ENCODE assay signal across 12 cellular contexts in genomic region chr17:15965510-15965909, GRCh38. TPM values are rescaled to one million over a fixed set of nuclear protein-coding genes. Genes with fewer than 3 reads are reported as not detected.
A peak's percentile ranks its signal among the peaks of the same experiment; 100 is the strongest.
DNase-seq lines count a peak whose midpoint lies in the region; ATAC-seq and TF ChIP-seq lines count a peak whose summit lies in the region.
"Had no signal": no experiment of that assay in that cellular context is flagged by ENCODE, and none has a peak within 500 bp of the region (broad histone marks: within the 10 kb centered on the region; RNA-seq: fewer than 3 reads in every experiment).

No MANE protein-coding gene starts in this region.

- H3K9me3 ChIP-seq in SJSA1 (replicated peaks) (no peaks in the 10 kb centered on the region), left lung (no peaks in the 10 kb centered on the region), thymus (ENCODE audit: control insufficient read depth) (no peaks in the 10 kb centered on the region)

- H3K27ac ChIP-seq in SJSA1: peak overlapping the region; percentile 64
- peak overlapping the region; percentile 78 to 83 for H3K27ac ChIP-seq in left lung
- peak overlapping the region; percentile 32 for H3K27ac ChIP-seq in thymus (ENCODE audit: low read depth)

- no peaks in the 10 kb centered on the region for H3K9me3 Mint-ChIP-seq in activated naive CD4-positive, alpha-beta T cell treated with anti-CD3 and anti-CD28 coated beads, Interleukin-2, amount 50 U/mL, for 24 hours
- no peaks in the 10 kb centered on the region for H3K9me3 Mint-ChIP-seq in activated naive CD4-positive, alpha-beta T cell treated with anti-CD3 and anti-CD28 coated beads, Interleukin-2, amount 10 ng/mL, durations not matched to agents 7 days and 5 days
- H3K9me3 Mint-ChIP-seq in activated CD8-positive, alpha-beta memory T cell treated with anti-CD3 and anti-CD28 coated beads, Interleukin-2, amount 10 ng/mL, durations not matched to agents 7 days and 5 days (ENCODE audit: low read depth): no peaks in the 10 kb centered on the region

- no peak for DNase-seq in activated naive CD4-positive, alpha-beta T cell treated with anti-CD3 and anti-CD28 coated beads, Interleukin-2, amount 10 ng/mL, durations not matched to agents 7 days and 5 days
- DNase-seq in SJSA1 (ENCODE audit: low read depth in 1 of 2, low spot score in 2 of 2): no peak
- DNase-seq in left lung: no peak
- no peak for DNase-seq in activated CD8-positive, alpha-beta memory T cell treated with anti-CD3 and anti-CD28 coated beads, Interleukin-2, amount 10 ng/mL, durations not matched to agents 7 days and 5 days
- DNase-seq in OCI-M1 (lab: John Stamatoyannopoulos, UW): no peak
- no peak for DNase-seq in C1 segment of cervical spinal cord (lab: John Stamatoyannopoulos, UW)
- DNase-seq: HCEC 1CT; MM.1S; NK-92 treated with Interleukin-12 subunit alpha and Interleukin-12 subunit beta, amount 100 ng/mL, for 24 hours; T-helper 9 cell had no signal

- intact Hi-C loops in left lung (cut with DNase I): no loop called here

- no peak for ATAC-seq in left lung
- ATAC-seq in activated CD8-positive, alpha-beta memory T cell treated with anti-CD3 and anti-CD28 coated beads, Interleukin-2, amount 10 ng/mL, durations not matched to agents 7 days and 5 days: no peak

- H3K36me3 ChIP-seq in SJSA1 (0 out of 2 replicates have a peak, but pooled peaks cover 5% of the 10 kb centered on the region), left lung (no peaks in the 10 kb centered on the region), thymus (ENCODE audit: control insufficient read depth, insufficient read depth) (no peaks in the 10 kb centered on the region)

- no peaks in the 10 kb centered on the region for H3K36me3 Mint-ChIP-seq in activated naive CD4-positive, alpha-beta T cell treated with anti-CD3 and anti-CD28 coated beads, Interleukin-2, amount 50 U/mL, for 24 hours
- no peaks in the 10 kb centered on the region for H3K36me3 Mint-ChIP-seq in activated naive CD4-positive, alpha-beta T cell treated with anti-CD3 and anti-CD28 coated beads, Interleukin-2, amount 10 ng/mL, durations not matched to agents 7 days and 5 days
- H3K36me3 Mint-ChIP-seq in activated CD8-positive, alpha-beta memory T cell treated with anti-CD3 and anti-CD28 coated beads, Interleukin-2, amount 10 ng/mL, durations not matched to agents 7 days and 5 days: no peaks in the 10 kb centered on the region

- H3K27me3 ChIP-seq in SJSA1 (replicated peaks): no peaks in the 10 kb centered on the region
- H3K27me3 ChIP-seq in left lung: no peaks in the 10 kb centered on the region
- no peaks in the 10 kb centered on the region for H3K27me3 ChIP-seq in thymus (ENCODE audit: control insufficient read depth, insufficient read depth)

- H3K4me1 Mint-ChIP-seq in activated naive CD4-positive, alpha-beta T cell treated with anti-CD3 and anti-CD28 coated beads, Interleukin-2, amount 50 U/mL, for 24 hours: peaks cover 8% of the 10 kb centered on the region
- peaks cover 15% of the 10 kb centered on the region for H3K4me1 Mint-ChIP-seq in activated naive CD4-positive, alpha-beta T cell treated with anti-CD3 and anti-CD28 coated beads, Interleukin-2, amount 10 ng/mL, durations not matched to agents 7 days and 5 days
- H3K4me1 Mint-ChIP-seq in activated CD8-positive, alpha-beta memory T cell treated with anti-CD3 and anti-CD28 coated beads, Interleukin-2, amount 10 ng/mL, durations not matched to agents 7 days and 5 days: peaks cover 5% of the 10 kb centered on the region

- peak overlapping the region; percentile 25 for H3K27ac Mint-ChIP-seq in activated naive CD4-positive, alpha-beta T cell treated with anti-CD3 and anti-CD28 coated beads, Interleukin-2, amount 50 U/mL, for 24 hours
- H3K27ac Mint-ChIP-seq in activated naive CD4-positive, alpha-beta T cell treated with anti-CD3 and anti-CD28 coated beads, Interleukin-2, amount 10 ng/mL, durations not matched to agents 7 days and 5 days: no peak overlapping the region
- H3K27ac Mint-ChIP-seq in activated CD8-positive, alpha-beta memory T cell treated with anti-CD3 and anti-CD28 coated beads, Interleukin-2, amount 10 ng/mL, durations not matched to agents 7 days and 5 days: no peak overlapping the region

- CTCF ChIA-PET in activated naive CD4-positive, alpha-beta T cell treated with anti-CD3 and anti-CD28 coated beads, Interleukin-2, amount 10 ng/mL, durations not matched to agents 7 days and 5 days (lab: Charles Lee): no interaction called here
- CTCF ChIA-PET in activated CD8-positive, alpha-beta memory T cell treated with anti-CD3 and anti-CD28 coated beads, Interleukin-2, amount 10 ng/mL, durations not matched to agents 7 days and 5 days (lab: Charles Lee): no interaction called here

- H3K4me3 ChIP-seq in SJSA1 (no peak overlapping the region), left lung (no peak overlapping the region), thymus (ENCODE audit: low read length) (no peak overlapping the region)

- WGBS in thymus: 19% methylated on average over 6 of the region's 6 CpGs

- peaks cover 2% of the 10 kb centered on the region for H3K27me3 Mint-ChIP-seq in activated naive CD4-positive, alpha-beta T cell treated with anti-CD3 and anti-CD28 coated beads, Interleukin-2, amount 50 U/mL, for 24 hours
- peaks cover 38% of the 10 kb centered on the region for H3K27me3 Mint-ChIP-seq in activated naive CD4-positive, alpha-beta T cell treated with anti-CD3 and anti-CD28 coated beads, Interleukin-2, amount 10 ng/mL, durations not matched to agents 7 days and 5 days
- H3K27me3 Mint-ChIP-seq in activated CD8-positive, alpha-beta memory T cell treated with anti-CD3 and anti-CD28 coated beads, Interleukin-2, amount 10 ng/mL, durations not matched to agents 7 days and 5 days: peaks cover 55% of the 10 kb centered on the region

- H3K4me1 ChIP-seq in SJSA1 (replicated peaks) (peaks cover 81% of the 10 kb centered on the region), left lung (peaks cover 13 to 29% of the 10 kb centered on the region in 2 donors), thymus (ENCODE audit: control insufficient read depth, insufficient read depth, low read length) (peaks cover 27% of the 10 kb centered on the region)

- H3K4me3 Mint-ChIP-seq in activated naive CD4-positive, alpha-beta T cell treated with anti-CD3 and anti-CD28 coated beads, Interleukin-2, amount 50 U/mL, for 24 hours: no peak overlapping the region
- no peak overlapping the region for H3K4me3 Mint-ChIP-seq in activated naive CD4-positive, alpha-beta T cell treated with anti-CD3 and anti-CD28 coated beads, Interleukin-2, amount 10 ng/mL, durations not matched to agents 7 days and 5 days
- no peak overlapping the region for H3K4me3 Mint-ChIP-seq in activated CD8-positive, alpha-beta memory T cell treated with anti-CD3 and anti-CD28 coated beads, Interleukin-2, amount 10 ng/mL, durations not matched to agents 7 days and 5 days

- TF ChIP-seq CTCF in left lung (IDR thresholded peaks at IDR 0.05): no peak

RNA-seq across cellular contexts. Expression of gene ADORA2B, which starts 20.6 kb away (rescaled TPM):
- 8.5 and 19.5 TPM in 2 replicates for total RNA-seq in SJSA1 (2014; rRNA removed; shearing (Covaris generic))
- total RNA-seq in left lung: 10 to 100 TPM in 1 of 2 donors, 1 to 10 TPM in 1; 5.2 to 12.2 TPM
- polyA plus RNA-seq in thymus: 1.1 TPM
- total RNA-seq in activated CD8-positive, alpha-beta memory T cell treated with anti-CD3 and anti-CD28 coated beads, Interleukin-2, amount 10 ng/mL, durations not matched to agents 7 days and 5 days: 1 to 10 TPM in 1 of 2 experiments, under 1 TPM in 1; 0.49 to 1.1 TPM

RNA-seq across cellular contexts. Expression of gene ZSWIM7, which starts 34.0 kb away (rescaled TPM):
- total RNA-seq in SJSA1 (2014; rRNA removed; shearing (Covaris generic)): 16.2 and 18.8 TPM in 2 replicates
- 10 to 100 TPM; 22.6 to 26.7 TPM for total RNA-seq in left lung
- polyA plus RNA-seq in thymus: 57.6 TPM
- 10 to 100 TPM in 1 of 2 experiments, 1 to 10 TPM in 1; 8.8 to 10.3 TPM for total RNA-seq in activated CD8-positive, alpha-beta memory T cell treated with anti-CD3 and anti-CD28 coated beads, Interleukin-2, amount 10 ng/mL, durations not matched to agents 7 days and 5 days

RNA-seq across cellular contexts. Expression of gene TTC19, which starts 34.1 kb away (rescaled TPM):
- total RNA-seq in SJSA1 (2014; rRNA removed; shearing (Covaris generic)): 23.1 and 28.9 TPM in 2 replicates
- total RNA-seq in left lung: 10 to 100 TPM; 31.6 to 34.0 TPM
- polyA plus RNA-seq in thymus: 29.4 TPM
- 10 to 100 TPM; 32.6 to 33.1 TPM for total RNA-seq in activated CD8-positive, alpha-beta memory T cell treated with anti-CD3 and anti-CD28 coated beads, Interleukin-2, amount 10 ng/mL, durations not matched to agents 7 days and 5 days
